ENCODE assay signal across 25 cellular contexts in the genomic region with DNA sequence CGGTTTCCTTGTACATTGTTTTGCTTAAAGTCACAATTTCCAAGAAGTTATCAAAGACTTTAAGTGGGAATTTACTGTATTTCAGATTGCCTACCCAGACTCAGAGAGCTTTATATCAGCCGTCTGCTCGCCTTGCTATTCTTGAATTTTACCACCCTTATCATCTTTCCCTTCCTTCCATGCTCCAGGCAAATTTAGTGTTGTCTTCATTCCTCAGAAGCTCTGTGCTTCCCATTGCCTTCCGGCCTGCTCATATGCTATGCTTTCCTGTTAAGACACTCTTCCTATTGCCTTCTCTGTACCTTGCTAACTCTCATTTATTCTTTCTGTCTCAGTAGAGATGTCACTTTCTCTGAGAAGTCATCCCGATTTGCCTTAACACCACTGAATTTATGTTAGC. TPM values are rescaled to one million over a fixed set of nuclear protein-coding genes. Genes with fewer than 3 reads are reported as not detected.
DNase-seq lines count a peak whose midpoint lies in the region; ATAC-seq and TF ChIP-seq lines count a peak whose summit lies in the region.
"Had no signal": no experiment of that assay in that cellular context is flagged by ENCODE, and none has a peak within 500 bp of the region (broad histone marks: within the 10 kb centered on the region; RNA-seq: fewer than 3 reads in every experiment).

No MANE protein-coding gene starts in this region.

- H3K27me3 ChIP-seq in mammary epithelial cell (ENCODE audit: insufficient read depth, low read length) (no peaks in the 10 kb centered on the region), mesendoderm (ENCODE audit: insufficient read depth, low read length, poor library complexity) (no peaks in the 10 kb centered on the region), trophoblast cell (ENCODE audit: insufficient read depth, low read length) (no peaks in the 10 kb centered on the region), ascending aorta (no peaks in the 10 kb centered on the region)
- H3K27me3 ChIP-seq: BE2C had no signal

- H2AFZ ChIP-seq in mammary epithelial cell (ENCODE audit: low read depth, low read length) (no peak overlapping the region), trophoblast cell (ENCODE audit: insufficient read depth, low read length, poor library complexity) (no peak overlapping the region)

- peaks cover 6% of the 10 kb centered on the region for H3K36me3 ChIP-seq in mammary epithelial cell (ENCODE audit: insufficient read depth, low read length)
- H3K36me3 ChIP-seq in mesendoderm (ENCODE audit: control insufficient read depth, insufficient read depth, low read length), result no peaks in the 10 kb centered on the region
- peaks cover 6% of the 10 kb centered on the region in 2 experiments for H3K36me3 ChIP-seq in trophoblast cell (ENCODE audit: control insufficient read depth in 1 of 2, insufficient read depth in 2 of 2, low read length in 2 of 2)
- H3K36me3 ChIP-seq in ascending aorta, result peaks cover 0 to 9% of the 10 kb centered on the region in 2 donors

- H3K79me2 ChIP-seq in mammary epithelial cell (ENCODE audit: insufficient read depth, low read length) (peaks cover 58% of the 10 kb centered on the region), mesendoderm (ENCODE audit: control insufficient read depth, insufficient read depth, low read length) (peaks cover 28% of the 10 kb centered on the region), trophoblast cell (ENCODE audit: control insufficient read depth, insufficient read depth, low read length, poor library complexity) (no peaks in the 10 kb centered on the region)

- H3K36me3 Mint-ChIP-seq in MCF 10A (ENCODE audit: insufficient read depth, unreplicated experiment), result peaks cover 24% of the 10 kb centered on the region
- peaks cover 8% of the 10 kb centered on the region for H3K36me3 Mint-ChIP-seq in chondrocyte (ENCODE audit: low read depth)

- H4K20me1 ChIP-seq in mammary epithelial cell (ENCODE audit: insufficient read depth, low read length), result no peaks in the 10 kb centered on the region

- no peak overlapping the region for H4K12ac ChIP-seq in trophoblast cell (ENCODE audit: low read depth, low read length)

- H2BK15ac ChIP-seq in mesendoderm (replicated peaks; ENCODE audit: low read depth), result no peak overlapping the region

- no peak overlapping the region for H2BK5ac ChIP-seq in mesendoderm (ENCODE audit: low read length)
- no peak overlapping the region for H2BK5ac ChIP-seq in trophoblast cell (ENCODE audit: low read depth, low read length, poor library complexity)

- peaks cover 15% of the 10 kb centered on the region for H3K4me1 Mint-ChIP-seq in MCF 10A (ENCODE audit: insufficient read depth, unreplicated experiment)
- H3K4me1 Mint-ChIP-seq in chondrocyte (ENCODE audit: low read depth), result peaks cover 16% of the 10 kb centered on the region

- H3K4me2 ChIP-seq in mammary epithelial cell (ENCODE audit: insufficient read depth, low read depth, low read length) (no peak overlapping the region), mesendoderm (ENCODE audit: low read length) (no peak overlapping the region), trophoblast cell (ENCODE audit: low read length) (no peak overlapping the region)
- H3K4me2 ChIP-seq: KMS-11 had no signal

- no peak overlapping the region for H4K5ac ChIP-seq in mesendoderm (ENCODE audit: low read length)

- dilution Hi-C loops in mammary epithelial cell (cut with HindIII; ENCODE audit: low sequenced_read_pairs), result no loop called here

- no peak overlapping the region for H4K91ac ChIP-seq in trophoblast cell (ENCODE audit: low read depth, low read length)

- no peaks in the 10 kb centered on the region for H3K9me3 Mint-ChIP-seq in MCF 10A (ENCODE audit: unreplicated experiment)
- H3K9me3 Mint-ChIP-seq in chondrocyte (ENCODE audit: low read depth), result peaks cover 5% of the 10 kb centered on the region
- H3K9me3 Mint-ChIP-seq: CD14-positive monocyte had no signal

- no peak for ATAC-seq in GM19324 (IDR thresholded peaks at IDR 0.05; ENCODE audit: low FRiP score, unreplicated experiment)

- in situ Hi-C loops in mammary epithelial cell (cut with MboI; ENCODE audit: low sequenced_read_pairs in 2 of 2), result no loop called here

- H3K9ac ChIP-seq in mammary epithelial cell (ENCODE audit: insufficient read depth, low read length), result no peak overlapping the region
- H3K9ac ChIP-seq in mesendoderm (ENCODE audit: low read length), result no peak overlapping the region
- H3K9ac ChIP-seq in trophoblast cell (ENCODE audit: low read length), result no peak overlapping the region
- H3K9ac ChIP-seq: KMS-11 had no signal

- H4K8ac ChIP-seq in mesendoderm (ENCODE audit: low read depth, low read length) (no peak overlapping the region), trophoblast cell (ENCODE audit: low read depth, low read length) (no peak overlapping the region)

- intact Hi-C loops in MCF 10A (cut with micrococcal nuclease), result no loop called here
- intact Hi-C loops in mammary epithelial cell (cut with micrococcal nuclease), result no loop called here
- intact Hi-C loops in ascending aorta (cut with DNase I), result no loop called here

- no peak overlapping the region for H3K4ac ChIP-seq in mesendoderm (ENCODE audit: low read depth, low read length)
- no peak overlapping the region for H3K4ac ChIP-seq in trophoblast cell (ENCODE audit: low read depth, low read length)

- no peak overlapping the region for H2BK120ac ChIP-seq in mesendoderm (ENCODE audit: low read depth, low read length)
- H2BK120ac ChIP-seq in trophoblast cell (ENCODE audit: insufficient read depth, low read length, poor library complexity), result no peak overlapping the region

- H3K9me3 ChIP-seq in mammary epithelial cell (replicated peaks; ENCODE audit: insufficient read depth, low read length) (no peaks in the 10 kb centered on the region), trophoblast cell (ENCODE audit: insufficient read depth, low read depth, low read length) (no peaks in the 10 kb centered on the region), ascending aorta (no peaks in the 10 kb centered on the region)
- H3K9me3 ChIP-seq: BE2C had no signal

- H3K23ac ChIP-seq in mesendoderm (ENCODE audit: low read length), result no peak overlapping the region
- H3K23ac ChIP-seq in trophoblast cell (ENCODE audit: low read length), result no peak overlapping the region

- no peak overlapping the region for H3K18ac ChIP-seq in mesendoderm (ENCODE audit: low read length)
- H3K18ac ChIP-seq in trophoblast cell (ENCODE audit: low read length), result no peak overlapping the region

- POLR2A ChIA-PET in MCF 10A (lab: Yijun Ruan, JAX), result interaction anchor here (1.9 kb wide), 1 partner anchor 11 kb away, joined by 4 read pairs; no protein-coding TSS in a partner anchor

- no peak overlapping the region for H3K27ac ChIP-seq in mammary epithelial cell (ENCODE audit: insufficient read depth, low read depth, low read length)
- H3K27ac ChIP-seq in mesendoderm (ENCODE audit: low read depth, low read length), result no peak overlapping the region
- no peak overlapping the region for H3K27ac ChIP-seq in trophoblast cell (ENCODE audit: low read depth, low read length)
- H3K27ac ChIP-seq in ascending aorta, result no peak overlapping the region
- H3K27ac ChIP-seq: KMS-11, SK-N-MC had no signal

- H2AK5ac ChIP-seq in mesendoderm (ENCODE audit: low read length) (no peak overlapping the region), trophoblast cell (ENCODE audit: low read length) (no peak overlapping the region)

- peaks cover 4% of the 10 kb centered on the region for H3K79me1 ChIP-seq in mesendoderm (ENCODE audit: low read length)
- H3K79me1 ChIP-seq in trophoblast cell (ENCODE audit: low read length), result no peaks in the 10 kb centered on the region

- H3K4me3 ChIP-seq in mammary epithelial cell (replicated peaks in 1 of 3; ENCODE audit: insufficient read depth in 1 of 3, low read depth in 2 of 3, low read length in 3 of 3) (no peak overlapping the region), mesendoderm (ENCODE audit: low read length) (no peak overlapping the region), trophoblast cell (ENCODE audit: low read depth, low read length) (no peak overlapping the region), ascending aorta (no peak overlapping the region)
- H3K4me3 ChIP-seq: SK-N-MC had no signal

- H3K27ac Mint-ChIP-seq in MCF 10A (ENCODE audit: low read depth, unreplicated experiment) (peak overlapping the region; percentile 11), chondrocyte (ENCODE audit: unreplicated experiment) (peak overlapping the region; percentile 18)
- H3K27ac Mint-ChIP-seq: CD14-positive monocyte had no signal

- no peak overlapping the region for H2BK12ac ChIP-seq in trophoblast cell (ENCODE audit: low read length)

- CTCF ChIA-PET in MCF 10A (lab: Yijun Ruan, JAX), result interaction anchor here (1.2 kb wide), 1 partner anchor 13 kb away, joined by 6 read pairs; no protein-coding TSS in a partner anchor
- CTCF ChIA-PET in mammary epithelial cell (lab: Charles Lee; ENCODE audit: low non-redundant PET), result no interaction called here

- no TSS peak for BruUV-seq in MCF 10A (replicated peaks; lab: Mats Ljungman, UMichigan)
- no TSS peak for BruUV-seq in mammary epithelial cell (replicated peaks; lab: Mats Ljungman, UMichigan)

- no peak overlapping the region for H3K56ac ChIP-seq in mesendoderm (ENCODE audit: low read length)

- no peak overlapping the region for H3K4me3 Mint-ChIP-seq in MCF 10A (ENCODE audit: unreplicated experiment)
- no peak overlapping the region for H3K4me3 Mint-ChIP-seq in chondrocyte (ENCODE audit: unreplicated experiment)
- H3K4me3 Mint-ChIP-seq: CD14-positive monocyte, IgD-negative memory B cell had no signal

- DNase-seq in MCF 10A (ENCODE audit: unreplicated experiment), result no peak
- DNase-seq in mammary epithelial cell, result no peak
- DNase-seq in chondrocyte (ENCODE audit: low spot score), result no peak
- peak; percentile 39 for DNase-seq in mesendoderm
- peak; percentile 61 to 87 for DNase-seq in trophoblast cell
- no peak for DNase-seq in HuH-7.5 (ENCODE audit: low spot score)
- DNase-seq in ascending aorta (ENCODE audit: low spot score in 2 of 2), result no peak
- DNase-seq: 8988T, ACHN, BE2C, Calu3, DMS79 treated with DMSO at 0.1 percent for 48 hours, GF-D8, NCI-H1048, NCI-H1417, NCI-H1694 treated with DMSO at 0.1 percent for 48 hours, NCI-H2081, NCI-H2227 treated with DMSO at 0.1 percent for 48 hours, NCI-H69, SIG-M5 had no signal

- no peaks in the 10 kb centered on the region for H3K27me3 Mint-ChIP-seq in MCF 10A (ENCODE audit: insufficient read depth, unreplicated experiment)
- H3K27me3 Mint-ChIP-seq in chondrocyte (ENCODE audit: low read depth), result no peaks in the 10 kb centered on the region
- H3K27me3 Mint-ChIP-seq: IgD-negative memory B cell had no signal

- WGBS in mammary epithelial cell (ENCODE audit: low coverage, missing lambda C conversion rate), result 89% methylated on average over 5 of the region's 5 CpGs
- no CpG with 5 or more reads among the region's 5 CpGs for WGBS in mesendoderm (ENCODE audit: extremely low coverage, insufficient coverage, low lambda C conversion rate)
- WGBS in trophoblast cell (ENCODE audit: extremely low coverage, insufficient coverage, insufficient read length), result no CpG with 5 or more reads among the region's 5 CpGs

- TF ChIP-seq CTCF in MCF 10A (IDR thresholded peaks at IDR 0.05; ENCODE audit: unreplicated experiment) (no peak), mammary epithelial cell (conservative IDR thresholded peaks at IDR 0.05 in 1 of 2, IDR thresholded peaks at IDR 0.05 in 1 of 2; ENCODE audit: extremely low read depth in 1 of 2, insufficient read depth in 1 of 2, low read depth in 1 of 2, low read length in 2 of 2) (no peak), chondrocyte (IDR thresholded peaks at IDR 0.05) (no peak), ascending aorta (IDR thresholded peaks at IDR 0.05) (no peak)

- H3K14ac ChIP-seq in trophoblast cell (ENCODE audit: low read length), result no peak overlapping the region

- H3K4me1 ChIP-seq in mammary epithelial cell (ENCODE audit: insufficient read depth, low read length), result no peaks in the 10 kb centered on the region
- H3K4me1 ChIP-seq in mesendoderm (ENCODE audit: control insufficient read depth, low read depth, low read length), result no peaks in the 10 kb centered on the region
- H3K4me1 ChIP-seq in trophoblast cell (ENCODE audit: control insufficient read depth in 1 of 2, insufficient read depth in 2 of 2, low read length in 2 of 2), result no peaks in the 10 kb centered on the region
- no peaks in the 10 kb centered on the region for H3K4me1 ChIP-seq in ascending aorta
- H3K4me1 ChIP-seq: BE2C had no signal

RNA-seq across cellular contexts. Expression of gene CD2AP, which starts 52.1 kb away (rescaled TPM):
- total RNA-seq in MCF 10A (2022) (35.7 and 40.3 TPM in 2 replicates), mammary epithelial cell (10 to 100 TPM; 20.0 to 28.1 TPM), chondrocyte (16.1 to 17.8 TPM (median 16.2 TPM) in 3 replicates), ascending aorta (18.9 TPM)
- 7.7 TPM for polyA plus RNA-seq in mammary epithelial cell
- polyA minus RNA-seq in mammary epithelial cell, result 22.0 TPM
- 41.9 TPM for polyA plus RNA-seq in mesendoderm (2013, experiment 1 of 2)
- 42.8 TPM for polyA plus RNA-seq in mesendoderm (2013, experiment 2 of 2)
- polyA plus RNA-seq in trophoblast cell (2013), result 26.6 and 27.1 TPM in 2 replicates

Comparison
In these comparisons a context has a peak if more than half of its experiments do, and no peak if none do; other contexts are left out.
1. DNase-seq: peak in mesendoderm (single experiment) and trophoblast cell (2 of 2); none in MCF 10A (single experiment), mammary epithelial cell (single experiment), chondrocyte (single experiment), HuH-7.5 (single experiment) and ascending aorta (0 of 2).